ENCODE assay signal across 18 cellular contexts in genomic region chr2:43724728-43725526, GRCh38. TPM values are rescaled to one million over a fixed set of nuclear protein-coding genes. Genes with fewer than 3 reads are reported as not detected.
A peak's percentile ranks its signal among the peaks of the same experiment; 100 is the strongest.
DNase-seq lines count a peak whose midpoint lies in the region; ATAC-seq, FAIRE-seq and TF ChIP-seq lines count a peak whose summit lies in the region.
"Had no signal": no experiment of that assay in that cellular context is flagged by ENCODE, and none has a peak within 500 bp of the region (broad histone marks: within the 10 kb centered on the region; RNA-seq: fewer than 3 reads in every experiment).

No MANE protein-coding gene starts in this region.

- H3K4ac ChIP-seq in H1 (replicated peaks; ENCODE audit: insufficient read length, low read depth, low read length): no peak overlapping the region

- no peak overlapping the region for H2BK15ac ChIP-seq in H1 (ENCODE audit: low read length)

- DNase-seq in HepG2 (ENCODE audit: low spot score) (no peak), right lobe of liver (no peak), H1 (ENCODE audit: low read depth in 1 of 2, low spot score in 2 of 2) (no peak), neural progenitor cell (ENCODE audit: low spot score) (no peak), MV-4-11 (lab: John Stamatoyannopoulos, UW) (no peak), GM23248 (no peak), NCI-H1092 treated with DMSO at 0.1 percent for 48 hours (lab: John Stamatoyannopoulos, UW) (no peak)
- DNase-seq: activated CD4-positive, alpha-beta T cell treated with anti-CD3 and anti-CD28 coated beads for 1 hour; activated CD8-positive, alpha-beta memory T cell treated with anti-CD3 and anti-CD28 coated beads, Interleukin-2, amount 10 ng/mL, durations not matched to agents 7 days and 5 days; activated effector memory CD4-positive, alpha-beta T cell treated with anti-CD3 and anti-CD28 coated beads, Interleukin-2, amount 50 U/mL, for 16 hours; adrenal gland; DMS53; H7; left cardiac atrium; NCI-H1436 treated with DMSO at 0.1 percent for 48 hours; NK-92 treated with Interleukin-12 subunit alpha and Interleukin-12 subunit beta, amount 100 ng/mL, for 24 hours had no signal

- no TSS peak for BruUV-seq in HepG2 (replicated peaks; lab: Mats Ljungman, UMichigan)

- H2AFZ ChIP-seq in HepG2 (ENCODE audit: low read length) (no peak overlapping the region), H1 (ENCODE audit: low read length) (peak overlapping the region; percentile 30; the same call in 1 of the 2 replicates), neural progenitor cell (replicated peaks) (peak overlapping the region; percentile 82), GM23248 (no peak overlapping the region)

- intact Hi-C loops in HepG2 (cut with micrococcal nuclease; ENCODE audit: unreplicated experiment): no loop called here
- intact Hi-C loops in right lobe of liver (cut with DNase I): no loop called here

- no peak for TF ChIP-seq POLR2A in HepG2 (IDR thresholded peaks at IDR 0.05; ENCODE audit: insufficient read depth in 1 of 2, low read depth in 2 of 2, low read length in 2 of 2)
- TF ChIP-seq POLR2A in right lobe of liver (IDR thresholded peaks at IDR 0.05): no peak
- no peak for TF ChIP-seq POLR2A in H1 (IDR thresholded peaks at IDR 0.05; ENCODE audit: control extremely low read depth in 1 of 2, low read depth in 2 of 2, low read length in 2 of 2)

- H3K4me3 ChIP-seq in HepG2 (replicated peaks in 1 of 3; ENCODE audit: insufficient read depth in 1 of 3, low read depth in 2 of 3, low read length in 3 of 3): no peak overlapping the region
- H3K4me3 ChIP-seq in right lobe of liver: no peak overlapping the region
- no peak overlapping the region for H3K4me3 ChIP-seq in H1 (ENCODE audit: extremely low read depth in 1 of 4, insufficient read depth in 2 of 4, low read depth in 3 of 4, low read length in 4 of 4)
- no peak overlapping the region for H3K4me3 ChIP-seq in neural progenitor cell
- H3K4me3 ChIP-seq in GM23248: no peak overlapping the region

- CTCF ChIA-PET in HepG2 (lab: Yijun Ruan, JAX; ENCODE audit: low intra/inter-chr PET ratio, low total read pairs): no interaction called here
- CTCF ChIA-PET in H1 (lab: Charles Lee; ENCODE audit: partially characterized antibody): interaction anchor here (0.6 to 1.2 kb wide), 2 partner anchors 8 to 158 kb away, joined by 4 to 5 read pairs; no protein-coding TSS in a partner anchor

- no peak overlapping the region for H4K5ac ChIP-seq in H1 (ENCODE audit: insufficient read length, low read depth, low read length)

- H3K27ac ChIP-seq in HepG2 (ENCODE audit: extremely low read length, insufficient read depth, low read length) (no peak overlapping the region), right lobe of liver (no peak overlapping the region), H1 (ENCODE audit: low read depth, low read length) (no peak overlapping the region), neural progenitor cell (no peak overlapping the region), GM23248 (no peak overlapping the region)

- H4K20me1 ChIP-seq in HepG2 (ENCODE audit: insufficient read depth, low read length) (no peaks in the 10 kb centered on the region), H1 (replicated peaks in 1 of 2; ENCODE audit: control insufficient read depth in 1 of 2, insufficient read depth in 2 of 2, low read length in 2 of 2) (no peaks in the 10 kb centered on the region), neural progenitor cell (ENCODE audit: low read depth) (no peaks in the 10 kb centered on the region), GM23248 (ENCODE audit: insufficient read depth) (no peaks in the 10 kb centered on the region)

- H2BK20ac ChIP-seq in H1 (ENCODE audit: low read length): no peak overlapping the region

- WGBS in HepG2 (ENCODE audit: low lambda C conversion rate): 39% methylated on average over 4 of the region's 4 CpGs
- WGBS in right lobe of liver (ENCODE audit: insufficient coverage, low coverage, low lambda C conversion rate, missing lambda C conversion rate): 54% methylated on average over 4 of the region's 4 CpGs
- WGBS in H1 (ENCODE audit: extremely low coverage in 1 of 2, insufficient coverage in 1 of 2, insufficient read length in 1 of 2, insufficient replicate concordance in 2 of 2, low coverage in 1 of 2, low lambda C conversion rate in 2 of 2, missing lambda C conversion rate in 1 of 2), 2 experiments: 84% methylated on average over 4 of the region's 4 CpGs; no CpG with 5 or more reads in 1 of the 2 experiments
- WGBS in GM23248 (ENCODE audit: low coverage in 1 of 2, low lambda C conversion rate in 2 of 2, missing lambda C conversion rate in 2 of 2), 2 experiments: 88 to 98% methylated on average over 4 of the region's 4 CpGs

- no peaks in the 10 kb centered on the region for H3K36me3 Mint-ChIP-seq in neural progenitor cell
- H3K36me3 Mint-ChIP-seq: activated CD8-positive, alpha-beta memory T cell treated with anti-CD3 and anti-CD28 coated beads, Interleukin-2, amount 10 ng/mL, durations not matched to agents 7 days and 5 days; CD14-positive monocyte had no signal

- H2BK12ac ChIP-seq in H1 (ENCODE audit: low read depth, low read length): no peak overlapping the region

- H3K4me1 Mint-ChIP-seq in neural progenitor cell: peaks cover 5% of the 10 kb centered on the region
- H3K4me1 Mint-ChIP-seq: activated CD8-positive, alpha-beta memory T cell treated with anti-CD3 and anti-CD28 coated beads, Interleukin-2, amount 10 ng/mL, durations not matched to agents 7 days and 5 days; CD14-positive monocyte had no signal

- no peak overlapping the region for H2BK120ac ChIP-seq in H1 (replicated peaks; ENCODE audit: low read depth, low read length)

- no peaks in the 10 kb centered on the region for H3K23me2 ChIP-seq in H1 (ENCODE audit: low read depth, low read length)

- H3K27me3 Mint-ChIP-seq in neural progenitor cell (ENCODE audit: insufficient read depth, low read depth): peaks cover 2% of the 10 kb centered on the region

- TF ChIP-seq CTCF in HepG2 (CRISPR knock-in tag; IDR thresholded peaks at IDR 0.05) (no peak), right lobe of liver (IDR thresholded peaks at IDR 0.05) (no peak), H1 (IDR thresholded peaks at IDR 0.05; ENCODE audit: control extremely low read depth in 1 of 3, insufficient read depth in 1 of 3, low read depth in 1 of 3, low read length in 3 of 3) (no peak), neural progenitor cell (IDR thresholded peaks at IDR 0.05) (no peak)

- no peak overlapping the region for H3K27ac Mint-ChIP-seq in neural progenitor cell
- H3K27ac Mint-ChIP-seq: activated CD8-positive, alpha-beta memory T cell treated with anti-CD3 and anti-CD28 coated beads, Interleukin-2, amount 10 ng/mL, durations not matched to agents 7 days and 5 days; CD14-positive monocyte had no signal

- H2AK5ac ChIP-seq in H1 (ENCODE audit: low read depth, low read length): no peak overlapping the region

- H3K79me2 ChIP-seq in HepG2 (ENCODE audit: insufficient read depth, low read length) (no peaks in the 10 kb centered on the region), H1 (ENCODE audit: control insufficient read depth in 1 of 2, insufficient read depth in 2 of 2, low read length in 2 of 2) (no peaks in the 10 kb centered on the region), neural progenitor cell (ENCODE audit: low read depth) (no peaks in the 10 kb centered on the region), GM23248 (ENCODE audit: insufficient read depth) (no peaks in the 10 kb centered on the region)

- H3K9ac ChIP-seq in HepG2 (ENCODE audit: insufficient read depth, low read depth, low read length) (no peak overlapping the region), H1 (replicated peaks in 1 of 4; ENCODE audit: extremely low read depth in 1 of 4, low read depth in 3 of 4, low read length in 3 of 4) (peak overlapping the region in 1 of 4 experiments; percentile 34; a peak in 1 of 7 replicates), neural progenitor cell (no peak overlapping the region), GM23248 (no peak overlapping the region)

- no peak overlapping the region for H4K8ac ChIP-seq in H1 (ENCODE audit: extremely low read depth, insufficient read depth, low read length)

- no peaks in the 10 kb centered on the region for H3F3A ChIP-seq in neural progenitor cell (ENCODE audit: low read depth)
- no peaks in the 10 kb centered on the region for H3F3A ChIP-seq in GM23248 (ENCODE audit: insufficient read depth)

- H3K79me1 ChIP-seq in H1 (ENCODE audit: low read depth, low read length): no peaks in the 10 kb centered on the region

- no peak overlapping the region for H3K4me3 Mint-ChIP-seq in neural progenitor cell
- H3K4me3 Mint-ChIP-seq: activated CD8-positive, alpha-beta memory T cell treated with anti-CD3 and anti-CD28 coated beads, Interleukin-2, amount 10 ng/mL, durations not matched to agents 7 days and 5 days; CD14-positive monocyte had no signal

- H3K9me3 Mint-ChIP-seq in neural progenitor cell: peaks cover 2% of the 10 kb centered on the region
- H3K9me3 Mint-ChIP-seq: CD14-positive monocyte had no signal

- in situ Hi-C loops in HepG2 (cut with HindIII; ENCODE audit: extremely low pct_ligation_motif_present, low pct_unique_long_range_greater_than_20kb) (no loop called here), GM23248 (cut with MboI) (no loop called here)

- TF ChIP-seq EP300 in HepG2 (IDR thresholded peaks at IDR 0.05; ENCODE audit: low read depth in 2 of 2, low read length in 2 of 2) (no peak), HepG2 (CRISPR knock-in tag; IDR thresholded peaks at IDR 0.05; ENCODE audit: borderline replicate concordance) (no peak), H1 (IDR thresholded peaks at IDR 0.05; ENCODE audit: borderline replicate concordance in 1 of 2, low read depth in 2 of 2, low read length in 2 of 2) (no peak)

- no peak overlapping the region for H4K91ac ChIP-seq in H1 (replicated peaks; ENCODE audit: insufficient read length, low read length)

- no peak overlapping the region for H2BK5ac ChIP-seq in H1 (ENCODE audit: low read depth, low read length)

- POLR2A ChIA-PET in HepG2 (lab: Yijun Ruan, JAX) (interaction anchor here (1.4 kb wide), 1 partner anchor 129 kb away, joined by 5 read pairs; the partner anchor contains the start of gene THADA), H1 (lab: Charles Lee; ENCODE audit: partially characterized antibody) (no interaction called here)

- H3K36me3 ChIP-seq in HepG2 (replicated peaks in 1 of 2; ENCODE audit: control insufficient read depth in 1 of 2, insufficient read depth in 2 of 2, low read length in 2 of 2) (no peaks in the 10 kb centered on the region), right lobe of liver (no peaks in the 10 kb centered on the region), H1 (ENCODE audit: control insufficient read depth in 2 of 4, insufficient read depth in 4 of 4, low read length in 3 of 4) (no peaks in the 10 kb centered on the region), neural progenitor cell (no peaks in the 10 kb centered on the region), GM23248 (ENCODE audit: low read depth) (no peaks in the 10 kb centered on the region)
- H3K36me3 ChIP-seq: adrenal gland had no signal

- no peak overlapping the region for H3K14ac ChIP-seq in H1 (ENCODE audit: insufficient read length)

- no peaks in the 10 kb centered on the region for H3K9me3 ChIP-seq in HepG2 (ENCODE audit: low read length)
- no peaks in the 10 kb centered on the region for H3K9me3 ChIP-seq in right lobe of liver
- H3K9me3 ChIP-seq in H1 (ENCODE audit: insufficient read depth in 2 of 2, low read depth in 1 of 2, low read length in 1 of 2): no peaks in the 10 kb centered on the region
- no peaks in the 10 kb centered on the region for H3K9me3 ChIP-seq in neural progenitor cell (ENCODE audit: low read depth)
- H3K9me3 ChIP-seq in GM23248 (ENCODE audit: low read depth): no peaks in the 10 kb centered on the region
- H3K9me3 ChIP-seq: adrenal gland had no signal

- H3K4me2 ChIP-seq in HepG2 (ENCODE audit: low read depth, low read length) (no peak overlapping the region), H1 (ENCODE audit: insufficient read depth in 1 of 2, low read depth in 2 of 2, low read length in 2 of 2) (no peak overlapping the region), neural progenitor cell (peak overlapping the region; percentile 21), GM23248 (ENCODE audit: unreplicated experiment) (no peak overlapping the region)

- FAIRE-seq in HepG2 (lab: Jason Lieb, UNC): no peak
- FAIRE-seq in H1 (lab: Jason Lieb, UNC): no peak

- no peak overlapping the region for H3K23ac ChIP-seq in H1 (ENCODE audit: insufficient read length)

- no peak overlapping the region for H3K56ac ChIP-seq in H1 (replicated peaks; ENCODE audit: insufficient read length, low read depth, low read length)

- no peaks in the 10 kb centered on the region for H3K9me2 ChIP-seq in GM23248 (ENCODE audit: insufficient read depth)

- no peaks in the 10 kb centered on the region for H3K27me3 ChIP-seq in HepG2 (ENCODE audit: control insufficient read depth in 1 of 2, insufficient read depth in 2 of 2, low read length in 2 of 2)
- H3K27me3 ChIP-seq in right lobe of liver: no peaks in the 10 kb centered on the region
- H3K27me3 ChIP-seq in H1 (replicated peaks in 1 of 4; ENCODE audit: control insufficient read depth in 3 of 4, extremely low read depth in 1 of 4, insufficient read depth in 3 of 4, low read length in 3 of 4): no peaks in the 10 kb centered on the region
- H3K27me3 ChIP-seq in neural progenitor cell: no peaks in the 10 kb centered on the region
- no peaks in the 10 kb centered on the region for H3K27me3 ChIP-seq in GM23248 (replicated peaks; ENCODE audit: insufficient read depth)
- H3K27me3 ChIP-seq: adrenal gland had no signal

- peak; percentile 65 for ATAC-seq in HepG2
- ATAC-seq in right lobe of liver: no peak
- no peak for ATAC-seq in HG02588 (IDR thresholded peaks at IDR 0.05; ENCODE audit: unreplicated experiment)
- ATAC-seq: activated CD8-positive, alpha-beta memory T cell treated with anti-CD3 and anti-CD28 coated beads, Interleukin-2, amount 10 ng/mL, durations not matched to agents 7 days and 5 days had no signal

- H3K4me1 ChIP-seq in HepG2 (ENCODE audit: insufficient read depth, low read length) (peaks cover 26% of the 10 kb centered on the region), right lobe of liver (no peaks in the 10 kb centered on the region), H1 (replicated peaks in 1 of 4; ENCODE audit: control insufficient read depth in 3 of 4, insufficient read depth in 4 of 4, low read length in 3 of 4) (peaks cover 0 to 4% (median 2%) of the 10 kb centered on the region in 4 experiments; a peak in 2 of 7 replicates), neural progenitor cell (peaks cover 6% of the 10 kb centered on the region), GM23248 (ENCODE audit: insufficient read depth) (no peaks in the 10 kb centered on the region)

- H3K18ac ChIP-seq in H1 (ENCODE audit: extremely low read depth, low read length): no peak overlapping the region

- TF ChIP-seq RAD21 in HepG2 (CRISPR knock-in tag; IDR thresholded peaks at IDR 0.05): no peak
- no peak for TF ChIP-seq RAD21 in H1 (IDR thresholded peaks at IDR 0.05 in 1 of 2, conservative IDR thresholded peaks at IDR 0.05 in 1 of 2; ENCODE audit: low read depth in 2 of 2, low read length in 2 of 2)

RNA-seq across cellular contexts. Expression of gene C1GALT1C1L, which starts 48.7 kb away (rescaled TPM):
- total RNA-seq in HepG2 (2016; rRNA removed; fragmentation: Illumina TruSeq; extraction: Trizol) (0.91 and 1.3 TPM in 2 replicates), right lobe of liver (under 1 TPM in 1 of 6 experiments, not detected in 5; 0.37 TPM), neural progenitor cell (ENCODE audit: low replicate concordance) (0.12 TPM in 1 of 2 replicates, not detected in the other)
- 0.61 TPM in 1 of 2 replicates, not detected in the other for total RNA-seq in HepG2 (2016; cell fraction: cytosol; rRNA removed; fragmentation: Illumina TruSeq; extraction: Trizol; ENCODE audit: low read depth)
- total RNA-seq in HepG2 (2016; cell fraction: insoluble cytoplasmic fraction; rRNA removed; fragmentation: Illumina TruSeq; extraction: Trizol): 1.3 and 1.6 TPM in 2 replicates
- total RNA-seq in HepG2 (2016; cell fraction: membrane; rRNA removed; fragmentation: Illumina TruSeq; extraction: Trizol): 0.25 and 0.34 TPM in 2 replicates
- 1.3 and 1.9 TPM in 2 replicates for total RNA-seq in HepG2 (2016; cell fraction: nucleus; rRNA removed; fragmentation: Illumina TruSeq; extraction: Trizol)
- polyA plus RNA-seq in HepG2 (2011; rRNA removed) (2.4 and 2.7 TPM in 2 replicates), H1 (2011; rRNA removed) (0.12 TPM in 1 of 2 replicates, not detected in the other), GM23248 (2016; fragmentation: Nextera tagmentation; extraction: Ambion mirVana) (0.41 and 0.54 TPM in 2 replicates)
- 1.1 and 2.1 TPM in 2 replicates for polyA plus RNA-seq in HepG2 (2011; cell fraction: cytosol; rRNA removed)
- polyA plus RNA-seq in HepG2 (2011; cell fraction: nucleus; rRNA removed): 0.14 and 0.80 TPM in 2 replicates
- 2.1 and 3.8 TPM in 2 replicates for polyA plus RNA-seq in HepG2 (2012)
- 0.18 and 0.35 TPM in 2 replicates for polyA plus RNA-seq in HepG2 (2016; cell fraction: cytosol; fragmentation: Illumina TruSeq; extraction: Trizol; ENCODE audit: low read depth)
- polyA plus RNA-seq in HepG2 (2016; cell fraction: insoluble cytoplasmic fraction; fragmentation: Illumina TruSeq; extraction: Trizol; ENCODE audit: low read depth): 1.1 TPM in 2 replicates
- polyA plus RNA-seq in HepG2 (2016; cell fraction: membrane; fragmentation: Illumina TruSeq; extraction: Trizol; ENCODE audit: low read depth): 0.19 TPM in 1 of 2 replicates, not detected in the other
- polyA plus RNA-seq in HepG2 (2016; cell fraction: nucleus; fragmentation: Illumina TruSeq; extraction: Trizol; ENCODE audit: insufficient read depth, low read depth): 2.6 and 2.9 TPM in 2 replicates
- 0.86 TPM in 1 of 2 replicates, not detected in the other for polyA minus RNA-seq in HepG2 (2011; rRNA and poly(A)+ RNA removed; ENCODE audit: low replicate concordance)
- polyA minus RNA-seq in HepG2 (2011; cell fraction: cytosol; rRNA and poly(A)+ RNA removed): 0.49 and 1.1 TPM in 2 replicates
- polyA minus RNA-seq in HepG2 (2011; cell fraction: nucleus; rRNA and poly(A)+ RNA removed): 0.52 and 1.6 TPM in 2 replicates
- total RNA-seq in H1 (2021; fragmentation: NEBNext Ultra II Directional; extraction: Animal tissue kit (Norgen Biotek cat#: 25700)): not detected in 2 replicates
- polyA plus RNA-seq in H1 (2011; cell fraction: cytosol; rRNA removed): 0.21 TPM
- polyA plus RNA-seq in H1 (2011; cell fraction: nucleus; rRNA removed): 0.10 TPM
- polyA plus RNA-seq in H1 (2012, experiment 1 of 2): 0.16 TPM in 1 of 4 replicates, not detected in the others
- not detected for polyA plus RNA-seq in H1 (2012, experiment 2 of 2)
- polyA plus RNA-seq in H1 (2013, experiment 1 of 2): not detected
- polyA plus RNA-seq in H1 (2013, experiment 2 of 2): not detected
- polyA minus RNA-seq in H1 (2011; rRNA and poly(A)+ RNA removed): not detected in 2 replicates
- polyA minus RNA-seq in H1 (2011; cell fraction: cytosol; rRNA and poly(A)+ RNA removed): not detected
- not detected for polyA minus RNA-seq in H1 (2011; cell fraction: nucleus; rRNA and poly(A)+ RNA removed)
- not detected in 2 replicates for total RNA-seq in GM23248 (2014; rRNA removed; shearing (Covaris generic))
- total RNA-seq: H7 had no signal
- polyA plus RNA-seq: CD14-positive monocyte had no signal

RNA-seq across cellular contexts. Expression of gene DYNC2LI1, which starts 48.9 kb away (rescaled TPM):
- total RNA-seq in HepG2 (2016; rRNA removed; fragmentation: Illumina TruSeq; extraction: Trizol) (23.2 and 27.9 TPM in 2 replicates), right lobe of liver (1 to 10 TPM; 3.2 to 6.9 (median 6.2) TPM), neural progenitor cell (ENCODE audit: low replicate concordance) (37.6 and 92.1 TPM in 2 replicates)
- total RNA-seq in HepG2 (2016; cell fraction: cytosol; rRNA removed; fragmentation: Illumina TruSeq; extraction: Trizol; ENCODE audit: low read depth): 7.3 and 9.1 TPM in 2 replicates
- 23.5 and 32.2 TPM in 2 replicates for total RNA-seq in HepG2 (2016; cell fraction: insoluble cytoplasmic fraction; rRNA removed; fragmentation: Illumina TruSeq; extraction: Trizol)
- 7.6 and 7.9 TPM in 2 replicates for total RNA-seq in HepG2 (2016; cell fraction: membrane; rRNA removed; fragmentation: Illumina TruSeq; extraction: Trizol)
- 15.5 and 17.2 TPM in 2 replicates for total RNA-seq in HepG2 (2016; cell fraction: nucleus; rRNA removed; fragmentation: Illumina TruSeq; extraction: Trizol)
- polyA plus RNA-seq in HepG2 (2011; rRNA removed) (10.2 and 16.9 TPM in 2 replicates), H1 (2011; rRNA removed) (2.2 and 3.9 TPM in 2 replicates), GM23248 (2016; fragmentation: Nextera tagmentation; extraction: Ambion mirVana) (21.9 and 25.4 TPM in 2 replicates)
- 5.3 and 8.1 TPM in 2 replicates for polyA plus RNA-seq in HepG2 (2011; cell fraction: cytosol; rRNA removed)
- polyA plus RNA-seq in HepG2 (2011; cell fraction: nucleus; rRNA removed): 4.8 and 7.3 TPM in 2 replicates
- polyA plus RNA-seq in HepG2 (2012): 10.8 and 15.5 TPM in 2 replicates
- 2.7 TPM in 2 replicates for polyA plus RNA-seq in HepG2 (2016; cell fraction: cytosol; fragmentation: Illumina TruSeq; extraction: Trizol; ENCODE audit: low read depth)
- polyA plus RNA-seq in HepG2 (2016; cell fraction: insoluble cytoplasmic fraction; fragmentation: Illumina TruSeq; extraction: Trizol; ENCODE audit: low read depth): 30.8 and 44.1 TPM in 2 replicates
- polyA plus RNA-seq in HepG2 (2016; cell fraction: membrane; fragmentation: Illumina TruSeq; extraction: Trizol; ENCODE audit: low read depth): 4.5 and 4.8 TPM in 2 replicates
- 18.5 and 19.3 TPM in 2 replicates for polyA plus RNA-seq in HepG2 (2016; cell fraction: nucleus; fragmentation: Illumina TruSeq; extraction: Trizol; ENCODE audit: insufficient read depth, low read depth)
- 1.3 and 1.4 TPM in 2 replicates for polyA minus RNA-seq in HepG2 (2011; rRNA and poly(A)+ RNA removed; ENCODE audit: low replicate concordance)
- polyA minus RNA-seq in HepG2 (2011; cell fraction: cytosol; rRNA and poly(A)+ RNA removed): 6.3 and 8.7 TPM in 2 replicates
- 12.1 and 18.2 TPM in 2 replicates for polyA minus RNA-seq in HepG2 (2011; cell fraction: nucleus; rRNA and poly(A)+ RNA removed)
- 6.4 and 7.6 TPM in 2 replicates for total RNA-seq in H1 (2021; fragmentation: NEBNext Ultra II Directional; extraction: Animal tissue kit (Norgen Biotek cat#: 25700))
- polyA plus RNA-seq in H1 (2011; cell fraction: cytosol; rRNA removed): 7.0 TPM
- 0.70 TPM for polyA plus RNA-seq in H1 (2011; cell fraction: nucleus; rRNA removed)
- polyA plus RNA-seq in H1 (2012, experiment 1 of 2): 5.3 to 6.4 TPM (median 5.4 TPM) in 4 replicates
- 0.85 TPM for polyA plus RNA-seq in H1 (2012, experiment 2 of 2)
- 7.5 TPM for polyA plus RNA-seq in H1 (2013, experiment 1 of 2)
- 7.8 TPM for polyA plus RNA-seq in H1 (2013, experiment 2 of 2)
- polyA minus RNA-seq in H1 (2011; rRNA and poly(A)+ RNA removed): 2.0 and 4.9 TPM in 2 replicates
- polyA minus RNA-seq in H1 (2011; cell fraction: cytosol; rRNA and poly(A)+ RNA removed): 2.3 TPM
- 4.0 TPM for polyA minus RNA-seq in H1 (2011; cell fraction: nucleus; rRNA and poly(A)+ RNA removed)
- total RNA-seq in GM23248 (2014; rRNA removed; shearing (Covaris generic)): 15.9 and 21.0 TPM in 2 replicates

Comparison
In these comparisons a context has a peak if more than half of its experiments do, and no peak if none do; other contexts are left out.
1. H2AFZ ChIP-seq: peak in H1 (single experiment) and neural progenitor cell (single experiment); none in HepG2 (single experiment) and GM23248 (single experiment).